16 cellular contexts compared by ENCODE assay signal in the genomic region with DNA sequence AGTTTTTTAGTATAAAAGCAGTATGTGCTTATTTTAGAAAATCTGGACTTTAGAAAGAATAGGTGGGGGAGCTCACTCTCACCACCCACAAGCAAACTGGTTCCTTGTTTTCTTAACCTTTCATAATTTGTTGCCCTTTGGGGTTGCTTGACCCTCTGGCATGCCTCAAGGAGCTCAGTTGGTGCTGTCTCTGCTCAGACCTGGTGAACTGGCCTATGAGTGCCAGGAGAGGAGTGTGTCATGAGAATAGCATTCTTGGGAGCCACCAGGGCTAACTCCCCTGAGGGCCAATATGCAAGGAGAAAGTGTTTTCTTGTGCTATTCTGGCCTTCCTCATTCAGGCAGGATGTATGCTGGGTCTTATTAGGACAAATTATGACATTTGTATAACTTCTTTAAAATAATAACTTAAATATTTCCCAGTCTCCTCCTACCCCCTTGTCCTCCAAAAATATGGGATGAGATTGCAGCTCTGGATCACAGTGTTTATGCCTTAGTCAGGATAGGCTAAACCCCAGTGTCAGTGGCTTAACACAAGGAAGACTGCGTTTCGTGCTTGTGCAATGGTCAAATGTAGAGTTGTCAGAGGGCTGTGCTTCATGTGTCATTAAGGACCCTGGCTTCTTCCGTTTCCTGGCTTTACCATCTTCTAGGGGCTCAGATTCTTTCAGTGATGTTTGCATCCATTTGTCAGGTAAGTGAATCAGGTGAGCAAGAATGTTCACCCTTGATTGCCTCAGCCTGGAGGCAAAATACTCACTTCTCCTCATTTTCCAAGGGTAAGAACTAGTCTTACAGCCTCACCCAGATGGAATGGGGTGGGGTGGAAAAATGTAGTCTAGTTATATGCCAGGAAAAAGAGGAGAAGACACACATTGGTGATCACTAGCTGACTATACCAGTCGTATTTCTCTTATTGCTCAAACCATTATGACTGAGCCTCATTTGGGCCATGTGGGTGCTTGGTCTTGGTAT. TPM values are rescaled to one million over a fixed set of nuclear protein-coding genes. Genes with fewer than 3 reads are reported as not detected.
A peak's percentile ranks its signal among the peaks of the same experiment; 100 is the strongest.
DNase-seq lines count a peak whose midpoint lies in the region; TF ChIP-seq lines count a peak whose summit lies in the region.
"Had no signal": no experiment of that assay in that cellular context is flagged by ENCODE, and none has a peak within 500 bp of the region (broad histone marks: within the 10 kb centered on the region; RNA-seq: fewer than 3 reads in every experiment).

No MANE protein-coding gene starts in this region.

- H3K9me3 ChIP-seq in endodermal cell (ENCODE audit: control insufficient read depth, low read length) = no peaks in the 10 kb centered on the region
- no peaks in the 10 kb centered on the region for H3K9me3 ChIP-seq in mesodermal cell (ENCODE audit: control insufficient read depth, low read length)
- H3K9me3 ChIP-seq: stomach had no signal

- H3K36me3 ChIP-seq in endodermal cell (ENCODE audit: control insufficient read depth, insufficient read depth, low read length) = no peaks in the 10 kb centered on the region
- H3K36me3 ChIP-seq in mesodermal cell (ENCODE audit: control insufficient read depth, insufficient read depth, low read length) = peaks cover 10% of the 10 kb centered on the region
- H3K36me3 ChIP-seq: stomach, WERI-Rb-1 had no signal

- H3K27me3 ChIP-seq in endodermal cell (ENCODE audit: control insufficient read depth, insufficient read depth, low read length, poor library complexity, severe bottlenecking) = no peaks in the 10 kb centered on the region
- H3K27me3 ChIP-seq: stomach had no signal

- H3K27me3 Mint-ChIP-seq in endodermal cell (ENCODE audit: insufficient read depth) = no peaks in the 10 kb centered on the region

- no peak overlapping the region for H3K4me3 Mint-ChIP-seq in endodermal cell

- H3K9ac ChIP-seq in endodermal cell (ENCODE audit: extremely low read depth, low read length, poor library complexity, severe bottlenecking) = peak overlapping the region; percentile 52
- H3K9ac ChIP-seq: parathyroid adenoma had no signal

- H3K4me1 Mint-ChIP-seq in endodermal cell = peaks cover 53% of the 10 kb centered on the region

- H3K27ac Mint-ChIP-seq in endodermal cell = peak overlapping the region; percentile 93

- TF ChIP-seq CTCF in endodermal cell (conservative IDR thresholded peaks at IDR 0.05) (no peak), GM13976 (IDR thresholded peaks at IDR 0.05; ENCODE audit: borderline replicate concordance, control extremely low read depth, extremely low read depth, insufficient read depth, missing control alignments) (no peak)

- in situ Hi-C loops in Caki2 (cut with HindIII; ENCODE audit: low pct_unique_long_range_greater_than_20kb, low sequenced_read_pairs) (no loop called here), GM13976 (cut with MboI; ENCODE audit: low sequenced_read_pairs, unreplicated experiment) (no loop called here)

- H3K4me3 ChIP-seq in endodermal cell (ENCODE audit: low read length) (no peak overlapping the region), mesodermal cell (ENCODE audit: extremely low read depth, insufficient read depth, low read length, poor library complexity, severe bottlenecking) (no peak overlapping the region)
- H3K4me3 ChIP-seq: K562, stomach had no signal

- no peak overlapping the region for H3K27ac ChIP-seq in endodermal cell (ENCODE audit: low read depth, low read length)
- H3K27ac ChIP-seq in mesodermal cell (ENCODE audit: low read depth, low read length, severe bottlenecking) = peak overlapping the region; percentile 87
- H3K27ac ChIP-seq: parathyroid adenoma, WERI-Rb-1 had no signal

- H3K9me3 Mint-ChIP-seq in endodermal cell = no peaks in the 10 kb centered on the region

- H3K36me3 Mint-ChIP-seq in endodermal cell (ENCODE audit: low read depth) = no peaks in the 10 kb centered on the region

- DNase-seq in Caki2 (ENCODE audit: low read depth) = peak; percentile 71
- DNase-seq in NCI-H226 = peak; percentile 75
- no peak for DNase-seq in endodermal cell
- no peak for DNase-seq in DMS 273 treated with DMSO at 0.1 percent for 48 hours (lab: John Stamatoyannopoulos, UW)
- no peak for DNase-seq in SK-N-DZ (ENCODE audit: low spot score)
- no peak for DNase-seq in NCI-H1694 treated with DMSO at 0.1 percent for 48 hours (lab: John Stamatoyannopoulos, UW)
- DNase-seq in GM13976 (ENCODE audit: low spot score) = no peak
- DNase-seq: cerebellar nuclear complex, glutamatergic neuron, NCI-H1417, NCI-H446, stomach, WERI-Rb-1 had no signal

- H3K4me1 ChIP-seq in endodermal cell (ENCODE audit: control insufficient read depth, insufficient read depth, low read length) (peaks cover 33% of the 10 kb centered on the region), mesodermal cell (ENCODE audit: control insufficient read depth, insufficient read depth, low read length, poor library complexity, severe bottlenecking) (peaks cover 35% of the 10 kb centered on the region)
- H3K4me1 ChIP-seq: parathyroid adenoma had no signal

- 93 to 95% methylated on average over 3 to 4 of the region's 4 CpGs for WGBS in endodermal cell (ENCODE audit: insufficient coverage in 1 of 2, insufficient read length in 1 of 2), 2 experiments
- WGBS in mesodermal cell (ENCODE audit: insufficient coverage in 2 of 2), 2 experiments = 100% methylated on average over 3 of the region's 4 CpGs

RNA-seq across cellular contexts. Expression of a gene that starts 20.7 kb away (rescaled TPM):
- 7.3 and 8.7 TPM in 2 replicates for total RNA-seq in Caki2 (2014; rRNA removed; shearing (Covaris generic); ENCODE audit: low replicate concordance)
- total RNA-seq in endodermal cell = 10 to 100 TPM; 45.0 to 60.0 TPM
- 30.1 TPM for polyA plus RNA-seq in endodermal cell (2013, experiment 1 of 2)
- 33.0 TPM for polyA plus RNA-seq in endodermal cell (2013, experiment 2 of 2)
- 69.7 TPM for polyA plus RNA-seq in mesodermal cell (2013, experiment 1 of 2)
- polyA plus RNA-seq in mesodermal cell (2013, experiment 2 of 2) = 60.8 TPM
- 29.1 and 29.3 TPM in 2 replicates for polyA plus RNA-seq in SK-N-DZ (2014; cell fraction: cytosol; rRNA removed)
- polyA plus RNA-seq in SK-N-DZ (2014; cell fraction: nucleus; rRNA removed) = 22.3 and 29.8 TPM in 2 replicates

Comparison
In these comparisons a context has a peak if more than half of its experiments do, and no peak if none do; other contexts are left out.
1. DNase-seq: peak in Caki2 (single experiment) and NCI-H226 (single experiment); none in endodermal cell (single experiment), DMS 273 treated with DMSO at 0.1 percent for 48 hours (single experiment), SK-N-DZ (single experiment), NCI-H1694 treated with DMSO at 0.1 percent for 48 hours (single experiment) and GM13976 (single experiment).